Comparison of ENCODE assay signal across 14 cellular contexts in genomic region chr10:728603-729002, GRCh38. TPM values are rescaled to one million over a fixed set of nuclear protein-coding genes. Genes with fewer than 3 reads are reported as not detected.
DNase-seq lines count a peak whose midpoint lies in the region; ATAC-seq, FAIRE-seq and TF ChIP-seq lines count a peak whose summit lies in the region.
"Had no signal": no experiment of that assay in that cellular context is flagged by ENCODE, and none has a peak within 500 bp of the region (broad histone marks: within the 10 kb centered on the region; RNA-seq: fewer than 3 reads in every experiment).

No MANE protein-coding gene starts in this region.

- peak; percentile 31 for ATAC-seq in stimulated activated naive CD8-positive, alpha-beta T cell treated with anti-CD3 and anti-CD28 coated beads, Interleukin-15, amount 100 ng/mL, for 72 hours
- ATAC-seq in stimulated activated naive CD8-positive, alpha-beta T cell treated with anti-CD3 and anti-CD28 coated beads, Interleukin-15, Interleukin-2, amounts not matched to agents 100 U/mL and 50 U/mL, for 24 hours = no peak
- ATAC-seq: HepG2 had no signal

- no peaks in the 10 kb centered on the region for H3K36me3 Mint-ChIP-seq in type B pancreatic cell
- H3K36me3 Mint-ChIP-seq: CD14-positive monocyte; CD4-positive, alpha-beta memory T cell had no signal

- no peaks in the 10 kb centered on the region for H3K4me1 Mint-ChIP-seq in stimulated activated naive CD8-positive, alpha-beta T cell treated with anti-CD3 and anti-CD28 coated beads, Interleukin-15, amount 100 ng/mL, for 72 hours
- no peaks in the 10 kb centered on the region for H3K4me1 Mint-ChIP-seq in type B pancreatic cell (ENCODE audit: unreplicated experiment)
- H3K4me1 Mint-ChIP-seq: CD14-positive monocyte; CD4-positive, alpha-beta memory T cell had no signal

- TF ChIP-seq CTCF in type B pancreatic cell (conservative IDR thresholded peaks at IDR 0.05) (no peak), D721Med (IDR thresholded peaks at IDR 0.05; ENCODE audit: insufficient read depth, missing control alignments) (no peak)

- H3K9me3 Mint-ChIP-seq in stimulated activated naive CD8-positive, alpha-beta T cell treated with anti-CD3 and anti-CD28 coated beads, Interleukin-15, amount 100 ng/mL, for 72 hours = peaks cover 0 to 6% of the 10 kb centered on the region in 2 donors
- no peaks in the 10 kb centered on the region for H3K9me3 Mint-ChIP-seq in type B pancreatic cell

- H3K27me3 Mint-ChIP-seq in stimulated activated naive CD8-positive, alpha-beta T cell treated with anti-CD3 and anti-CD28 coated beads, Interleukin-15, amount 100 ng/mL, for 72 hours = peaks cover 12% of the 10 kb centered on the region
- peaks cover 7% of the 10 kb centered on the region for H3K27me3 Mint-ChIP-seq in type B pancreatic cell

- no peak overlapping the region for H3K4me3 Mint-ChIP-seq in stimulated activated naive CD8-positive, alpha-beta T cell treated with anti-CD3 and anti-CD28 coated beads, Interleukin-15, amount 100 ng/mL, for 72 hours
- H3K4me3 Mint-ChIP-seq in type B pancreatic cell = no peak overlapping the region
- H3K4me3 Mint-ChIP-seq: CD14-positive monocyte; CD4-positive, alpha-beta memory T cell had no signal

- no peak for FAIRE-seq in D721Med (lab: Jason Lieb, UNC)
- FAIRE-seq: G401.6, GM12891, GM19239, HepG2 had no signal

- H3K27ac Mint-ChIP-seq in stimulated activated naive CD8-positive, alpha-beta T cell treated with anti-CD3 and anti-CD28 coated beads, Interleukin-15, amount 100 ng/mL, for 72 hours = no peak overlapping the region
- no peak overlapping the region for H3K27ac Mint-ChIP-seq in type B pancreatic cell
- H3K27ac Mint-ChIP-seq: CD14-positive monocyte had no signal

- DNase-seq in stimulated activated naive CD8-positive, alpha-beta T cell treated with anti-CD3 and anti-CD28 coated beads, Interleukin-15, amount 100 ng/mL, for 72 hours = no peak
- DNase-seq in stimulated activated naive CD8-positive, alpha-beta T cell treated with anti-CD3 and anti-CD28 coated beads, Interleukin-15, Interleukin-2, amounts not matched to agents 100 U/mL and 50 U/mL, for 24 hours = no peak
- DNase-seq in myocyte (ENCODE audit: low read depth) (peak; percentile 20), type B pancreatic cell (ENCODE audit: extremely low spot score, unreplicated experiment) (peak; percentile 40), D721Med (ENCODE audit: insufficient read length, low spot score) (no peak), LoVo (ENCODE audit: low spot score) (no peak), NCI-H345 treated with DMSO at 0.1 percent for 48 hours (lab: John Stamatoyannopoulos, UW; ENCODE audit: unreplicated experiment) (no peak)
- DNase-seq: 8988T; CD4-positive, alpha-beta memory T cell had no signal

RNA-seq across cellular contexts. Expression of gene DIP2C, which starts 39.1 kb away (rescaled TPM):
- total RNA-seq in myocyte (28.7 and 31.9 TPM in 2 replicates), type B pancreatic cell (ENCODE audit: low replicate concordance) (22.6 and 23.1 TPM in 2 replicates)
- polyA plus RNA-seq in myocyte (2012) = 28.4 TPM
- polyA plus RNA-seq: CD14-positive monocyte had no signal

Comparison
In these comparisons a context has a peak if more than half of its experiments do, and no peak if none do; other contexts are left out.
1. DNase-seq: peak in myocyte (single experiment) and type B pancreatic cell (single experiment); none in stimulated activated naive CD8-positive, alpha-beta T cell treated with anti-CD3 and anti-CD28 coated beads, Interleukin-15, amount 100 ng/mL, for 72 hours (0 of 2), stimulated activated naive CD8-positive, alpha-beta T cell treated with anti-CD3 and anti-CD28 coated beads, Interleukin-15, Interleukin-2, amounts not matched to agents 100 U/mL and 50 U/mL, for 24 hours (single experiment), D721Med (single experiment), LoVo (single experiment) and NCI-H345 treated with DMSO at 0.1 percent for 48 hours (single experiment).